Comparison of ENCODE assay signal across 2 cellular contexts in genomic region chr22:36197601-36198146, GRCh38.
A peak's percentile ranks its signal among the peaks of the same experiment; 100 is the strongest.
TF ChIP-seq lines count a peak whose summit lies in the region.

No MANE protein-coding gene starts in this region.

TF ChIP-seq in IMR-90, 13 proteins besides CTCF, POLR2A, EP300 and RAD21:
- TF ChIP-seq MAZ (IDR thresholded peaks at IDR 0.05; ENCODE audit: borderline replicate concordance, low read depth, low read length) (no peak), ELK1 (IDR thresholded peaks at IDR 0.05; ENCODE audit: borderline replicate concordance, low read depth, low read length) (no peak), MAFK (IDR thresholded peaks at IDR 0.05; ENCODE audit: low read depth, low read length) (no peak), RCOR1 (IDR thresholded peaks at IDR 0.05; ENCODE audit: insufficient replicate concordance, low read length) (no peak), CHD1 (IDR thresholded peaks at IDR 0.05; ENCODE audit: low read depth, low read length) (no peak), MXI1 (IDR thresholded peaks at IDR 0.05; ENCODE audit: borderline replicate concordance, low read depth, low read length) (no peak), BHLHE40 (IDR thresholded peaks at IDR 0.05; ENCODE audit: low read depth, low read length) (no peak), USF2 (IDR thresholded peaks at IDR 0.05; ENCODE audit: low read depth, low read length) (no peak), NFE2L2 (IDR thresholded peaks at IDR 0.05; ENCODE audit: low read depth, low read length) (no peak), RFX5 (IDR thresholded peaks at IDR 0.05; ENCODE audit: low read depth, low read length) (no peak), SMC3 (IDR thresholded peaks at IDR 0.05; ENCODE audit: low read depth, low read length) (no peak), CEBPB (IDR thresholded peaks at IDR 0.05; ENCODE audit: low read depth, low read length) (no peak), FOS (IDR thresholded peaks at IDR 0.05; ENCODE audit: low read depth, low read length) (no peak)

TF ChIP-seq in GM12878, 131 proteins besides CTCF, POLR2A, EP300 and RAD21:
- TF ChIP-seq MTA3 (IDR thresholded peaks at IDR 0.05; ENCODE audit: borderline replicate concordance, low read length): no peak
- no peak for TF ChIP-seq ZNF207 (IDR thresholded peaks at IDR 0.05; ENCODE audit: borderline replicate concordance)
- TF ChIP-seq SUZ12 (IDR thresholded peaks at IDR 0.05; ENCODE audit: unreplicated experiment): no peak
- peak; percentile 55; the same call in 1 of the 2 replicates for TF ChIP-seq TCF12 (IDR thresholded peaks at IDR 0.05; ENCODE audit: low read depth, low read length)
- TF ChIP-seq BCLAF1 (IDR thresholded peaks at IDR 0.05): no peak
- 0 out of 2 replicates have a peak, but pooled peaks have one; percentile 8 for TF ChIP-seq NR2F1 (conservative IDR thresholded peaks at IDR 0.05)
- no peak for TF ChIP-seq SMAD5 (IDR thresholded peaks at IDR 0.05; ENCODE audit: low read depth)
- no peak for TF ChIP-seq TBL1XR1 (IDR thresholded peaks at IDR 0.05; ENCODE audit: low read depth, low read length)
- TF ChIP-seq HSF1 (IDR thresholded peaks at IDR 0.05; ENCODE audit: low read depth, low read length): no peak
- no peak for TF ChIP-seq SKIL (IDR thresholded peaks at IDR 0.05; ENCODE audit: low read depth, poor library complexity, severe bottlenecking)
- TF ChIP-seq RELA (IDR thresholded peaks at IDR 0.05; ENCODE audit: borderline replicate concordance, partially characterized antibody): no peak
- no peak for TF ChIP-seq TARDBP (IDR thresholded peaks at IDR 0.05; ENCODE audit: borderline replicate concordance)
- no peak for TF ChIP-seq JUND (IDR thresholded peaks at IDR 0.05; ENCODE audit: low read depth, low read length)
- TF ChIP-seq SPI1 (IDR thresholded peaks at IDR 0.05; ENCODE audit: borderline replicate concordance, insufficient read depth, low read depth, low read length): peak; percentile 51; the same call in 1 of the 2 replicates
- no peak for TF ChIP-seq FOS (IDR thresholded peaks at IDR 0.05; ENCODE audit: borderline replicate concordance, extremely low read depth, insufficient read length)
- no peak for TF ChIP-seq MYB (IDR thresholded peaks at IDR 0.05; ENCODE audit: borderline replicate concordance, low read depth, low read length)
- TF ChIP-seq SIN3A (IDR thresholded peaks at IDR 0.05; ENCODE audit: low read depth, low read length): no peak
- TF ChIP-seq YBX1 (IDR thresholded peaks at IDR 0.05): no peak
- no peak for TF ChIP-seq TAF1 (IDR thresholded peaks at IDR 0.05; ENCODE audit: borderline replicate concordance, low read depth, low read length)
- TF ChIP-seq NFXL1 (IDR thresholded peaks at IDR 0.05; ENCODE audit: borderline replicate concordance): no peak
- no peak for TF ChIP-seq E2F8 (IDR thresholded peaks at IDR 0.05; ENCODE audit: low read depth, partially characterized antibody)
- no peak for TF ChIP-seq ZNF274 (IDR thresholded peaks at IDR 0.05; ENCODE audit: insufficient read depth, insufficient read length)
